ENCODE assay signal across 8 cellular contexts in genomic region chr20:32761417-32761830, GRCh38. TPM values are rescaled to one million over a fixed set of nuclear protein-coding genes. Genes with fewer than 3 reads are reported as not detected.
DNase-seq lines count a peak whose midpoint lies in the region; ATAC-seq, FAIRE-seq and TF ChIP-seq lines count a peak whose summit lies in the region.

No MANE protein-coding gene starts in this region.

- H3K4me1 ChIP-seq in DND-41 (ENCODE audit: insufficient read depth, low read length): peaks cover 40% of the 10 kb centered on the region
- peaks cover 12% of the 10 kb centered on the region; the same call in 1 of the 2 replicates for H3K4me1 ChIP-seq in PC-3 (ENCODE audit: insufficient read depth, low read length)
- H3K4me1 ChIP-seq in esophagus (ENCODE audit: control insufficient read depth in 2 of 2, insufficient read depth in 2 of 2, low read length in 1 of 2): peaks cover 0 to 3% of the 10 kb centered on the region in 2 donors

- H4K20me1 ChIP-seq in DND-41 (ENCODE audit: insufficient read depth, low read length): peaks cover 3% of the 10 kb centered on the region; the same call in 1 of the 2 replicates
- H4K20me1 ChIP-seq in PC-3 (ENCODE audit: low read length): no peaks in the 10 kb centered on the region

- H3K36me3 Mint-ChIP-seq in progenitor cell of endocrine pancreas (ENCODE audit: insufficient read depth): no peaks in the 10 kb centered on the region

- H3K9me2 ChIP-seq in PC-3 (replicated peaks; ENCODE audit: low read length): no peaks in the 10 kb centered on the region

- H3K27me3 ChIP-seq in DND-41 (ENCODE audit: insufficient read depth, low read length, poor library complexity) (no peaks in the 10 kb centered on the region), PC-3 (ENCODE audit: low read length) (no peaks in the 10 kb centered on the region), esophagus (ENCODE audit: control insufficient read depth in 1 of 2, insufficient read depth in 2 of 2, low read length in 2 of 2) (no peaks in the 10 kb centered on the region)

- H3K79me2 ChIP-seq in DND-41 (ENCODE audit: insufficient read depth, low read length): no peaks in the 10 kb centered on the region; the same call in 1 of the 2 replicates
- peaks cover 19% of the 10 kb centered on the region for H3K79me2 ChIP-seq in PC-3 (ENCODE audit: low read length)

- H3K27ac ChIP-seq in DND-41 (ENCODE audit: low read length): peak overlapping the region; percentile 78
- peak overlapping the region; percentile 31; the same call in 1 of the 2 replicates for H3K27ac ChIP-seq in PC-3 (ENCODE audit: low read length)
- H3K27ac ChIP-seq in esophagus (ENCODE audit: low read depth in 2 of 2, low read length in 1 of 2): no peak overlapping the region

- H3K4me2 ChIP-seq in DND-41 (ENCODE audit: insufficient read depth, low read length) (peak overlapping the region; percentile 90), PC-3 (ENCODE audit: low read length) (peak overlapping the region; percentile 80)

- WGBS in esophagus, 2 donors: 32 to 42% methylated on average over 6 of the region's 6 CpGs

- ATAC-seq in DND-41 (ENCODE audit: insufficient read depth, low read depth) (no peak), PC-3 (no peak)

- no peak for TF ChIP-seq POLR2A in GM12891 (IDR thresholded peaks at IDR 0.05; ENCODE audit: low read depth, low read length)

- POLR2A ChIA-PET in PC-3 (lab: Charles Lee; ENCODE audit: unreplicated experiment): no interaction called here

- DNase-seq in DND-41 (no peak), PC-3 (no peak), progenitor cell of endocrine pancreas (ENCODE audit: low spot score, unreplicated experiment) (no peak), SW 1271 (lab: John Stamatoyannopoulos, UW) (no peak), MV-4-11 (lab: John Stamatoyannopoulos, UW) (no peak), GM12891 (ENCODE audit: insufficient read length, low spot score) (no peak), HuH-7.5 (ENCODE audit: low spot score) (no peak)

- H3K4me1 Mint-ChIP-seq in progenitor cell of endocrine pancreas (ENCODE audit: low read depth): peaks cover 15% of the 10 kb centered on the region

- H3K9me3 ChIP-seq in DND-41 (ENCODE audit: insufficient read depth, low read length, severe bottlenecking) (no peaks in the 10 kb centered on the region), PC-3 (ENCODE audit: low read length) (no peaks in the 10 kb centered on the region), esophagus (ENCODE audit: control insufficient read depth in 2 of 2, insufficient read depth in 1 of 2, low read depth in 1 of 2, low read length in 1 of 2) (no peaks in the 10 kb centered on the region)

- no TSS peak for BruUV-seq in PC-3 (replicated peaks; lab: Mats Ljungman, UMichigan)

- intact Hi-C loops in PC-3 (cut with micrococcal nuclease): no loop called here

- TF ChIP-seq CTCF in DND-41 (IDR thresholded peaks at IDR 0.05; ENCODE audit: borderline replicate concordance, extremely low read depth, low read length, poor library complexity, severe bottlenecking): no peak
- TF ChIP-seq CTCF in PC-3 (conservative IDR thresholded peaks at IDR 0.05; ENCODE audit: low read depth, low read length): no peak
- TF ChIP-seq CTCF in progenitor cell of endocrine pancreas (IDR thresholded peaks at IDR 0.05; ENCODE audit: unreplicated experiment): no peak

- H3K27ac Mint-ChIP-seq in progenitor cell of endocrine pancreas: peak overlapping the region; percentile 76

- H3K4me3 ChIP-seq in DND-41 (ENCODE audit: low read depth in 1 of 2, low read length in 2 of 2) (peak overlapping the region; percentile 48 to 65; a peak in 3 of 4 replicates), PC-3 (ENCODE audit: low read length) (peak overlapping the region; percentile 98), esophagus (ENCODE audit: low read depth in 1 of 2, low read length in 2 of 2) (peak overlapping the region; percentile 32 to 71)

- no peaks in the 10 kb centered on the region for H3F3A ChIP-seq in PC-3 (ENCODE audit: low read length, unreplicated experiment)

- peak overlapping the region; percentile 63 for H3K4me3 Mint-ChIP-seq in progenitor cell of endocrine pancreas (ENCODE audit: low read depth)

- no peaks in the 10 kb centered on the region for H3K9me3 Mint-ChIP-seq in progenitor cell of endocrine pancreas (ENCODE audit: low read depth)

- H3K9ac ChIP-seq in DND-41 (ENCODE audit: low read depth, low read length) (peak overlapping the region; percentile 75), PC-3 (ENCODE audit: low read length) (peak overlapping the region; percentile 80)

- H3K27me3 Mint-ChIP-seq in progenitor cell of endocrine pancreas: peaks cover 12% of the 10 kb centered on the region

- H2AFZ ChIP-seq in DND-41 (ENCODE audit: low read depth, low read length) (peak overlapping the region; percentile 92), PC-3 (ENCODE audit: low read length) (peak overlapping the region; percentile 98)

- FAIRE-seq in GM12891 (lab: Jason Lieb, UNC): no peak

- CTCF ChIA-PET in PC-3 (lab: Charles Lee): no interaction called here

- H3K36me3 ChIP-seq in DND-41 (ENCODE audit: insufficient read depth, low read length) (no peaks in the 10 kb centered on the region), PC-3 (ENCODE audit: low read depth, low read length) (no peaks in the 10 kb centered on the region), esophagus (ENCODE audit: control insufficient read depth in 2 of 2, insufficient read depth in 2 of 2, low read length in 1 of 2) (no peaks in the 10 kb centered on the region)

TF ChIP-seq in GM12891, 5 proteins besides CTCF, POLR2A, EP300 and RAD21:
- TF ChIP-seq SPI1 (IDR thresholded peaks at IDR 0.05; ENCODE audit: low read depth, low read length) (no peak; the same call in 1 of the 2 replicates), PAX5 (IDR thresholded peaks at IDR 0.05; ENCODE audit: insufficient read depth, low read length, severe bottlenecking) (no peak), TAF1 (IDR thresholded peaks at IDR 0.05; ENCODE audit: low read depth, low read length) (no peak), POU2F2 (IDR thresholded peaks at IDR 0.05; ENCODE audit: low read depth, low read length) (no peak)

RNA-seq across cellular contexts. Expression of gene DNMT3B, which starts 0.8 kb away (rescaled TPM):
- total RNA-seq in PC-3 (2014; rRNA removed) (7.3 and 9.3 TPM in 2 replicates), progenitor cell of endocrine pancreas (15.4 and 15.9 TPM in 2 replicates)
- under 1 TPM; 0.46 to 0.96 TPM for polyA plus RNA-seq in esophagus
- 0.42 TPM for polyA plus RNA-seq in GM12891 (2012; ENCODE audit: low read depth, missing spikeins)

RNA-seq across cellular contexts. Expression of gene COMMD7, which starts 18.2 kb away (rescaled TPM):
- total RNA-seq in PC-3 (2014; rRNA removed) (32.5 and 33.5 TPM in 2 replicates), progenitor cell of endocrine pancreas (69.8 and 70.1 TPM in 2 replicates)
- 10 to 100 TPM; 13.0 to 20.9 TPM for polyA plus RNA-seq in esophagus
- polyA plus RNA-seq in GM12891 (2012; ENCODE audit: low read depth, missing spikeins): 24.2 TPM

RNA-seq across cellular contexts. Expression of gene MAPRE1, which starts 58.3 kb away (rescaled TPM):
- total RNA-seq in PC-3 (2014; rRNA removed): 81.4 and 91.3 TPM in 2 replicates
- polyA plus RNA-seq in esophagus: 10 to 100 TPM; 13.9 to 38.9 TPM
- 171 and 177 TPM in 2 replicates for total RNA-seq in progenitor cell of endocrine pancreas
- 103 TPM for polyA plus RNA-seq in GM12891 (2012; ENCODE audit: low read depth, missing spikeins)

Comparison
In these comparisons a context has a peak if more than half of its experiments do, and no peak if none do; other contexts are left out.
1. H3K27ac ChIP-seq: peak in DND-41 (single experiment) and PC-3 (single experiment); none in esophagus (0 of 2).
2. Peak in every context shown above with its lines, with median percentiles within 50 percentile points of each other: H3K4me3 ChIP-seq.